Comparison of ENCODE assay signal across 1 cellular context in genomic region chr2:128404709-128405466, GRCh38.
TF ChIP-seq lines count a peak whose summit lies in the region.

No MANE protein-coding gene starts in this region.

TF ChIP-seq in H1, 55 proteins besides CTCF, POLR2A, EP300 and RAD21 (continued from another document):
- TF ChIP-seq CREB1 (IDR thresholded peaks at IDR 0.05), result no peak
- no peak for TF ChIP-seq CHD2 (IDR thresholded peaks at IDR 0.05; ENCODE audit: low read length)
- no peak for TF ChIP-seq TBP (IDR thresholded peaks at IDR 0.05; ENCODE audit: low read depth, low read length)
- TF ChIP-seq SP4 (IDR thresholded peaks at IDR 0.05; ENCODE audit: low read length), result no peak
- TF ChIP-seq JUND (IDR thresholded peaks at IDR 0.05; ENCODE audit: low read length), result no peak
- TF ChIP-seq EGR1 (IDR thresholded peaks at IDR 0.05; ENCODE audit: borderline replicate concordance, low read depth, low read length), result no peak
- TF ChIP-seq SRF (IDR thresholded peaks at IDR 0.05; ENCODE audit: low read depth, low read length), result no peak
- TF ChIP-seq FOSL1 (IDR thresholded peaks at IDR 0.05; ENCODE audit: insufficient read depth, low read depth, low read length), result no peak
- no peak for TF ChIP-seq RFX5 (IDR thresholded peaks at IDR 0.05; ENCODE audit: borderline replicate concordance, low read depth, low read length)
- TF ChIP-seq NRF1 (IDR thresholded peaks at IDR 0.05; ENCODE audit: low read depth, low read length), result no peak
